In genomic region chr12:117662620-117663395, GRCh38 we compare ENCODE assay signal across 1 cellular context.
TF ChIP-seq lines count a peak whose summit lies in the region.

No MANE protein-coding gene starts in this region.

TF ChIP-seq in SK-N-SH treated with all-trans-retinoic acid at 6 μM for 48 hours, 23 proteins besides CTCF, POLR2A, EP300 and RAD21 (continued from another document):
- TF ChIP-seq PATZ1 (CRISPR knock-in tag; IDR thresholded peaks at IDR 0.05; ENCODE audit: borderline replicate concordance) = no peak
- no peak for TF ChIP-seq ZFP3 (CRISPR knock-in tag; IDR thresholded peaks at IDR 0.05)
- TF ChIP-seq GLIS3 (CRISPR knock-in tag; IDR thresholded peaks at IDR 0.05) = no peak
- no peak for TF ChIP-seq CREB5 (CRISPR knock-in tag; IDR thresholded peaks at IDR 0.05; ENCODE audit: low read depth)
- TF ChIP-seq SNAI2 (CRISPR knock-in tag; IDR thresholded peaks at IDR 0.05) = no peak
- no peak for TF ChIP-seq ESRRG (CRISPR knock-in tag; IDR thresholded peaks at IDR 0.05)
- no peak for TF ChIP-seq CSRNP3 (CRISPR knock-in tag; IDR thresholded peaks at IDR 0.05)
- TF ChIP-seq TSHZ2 (CRISPR knock-in tag; IDR thresholded peaks at IDR 0.05) = no peak
- TF ChIP-seq ZFP30 (CRISPR knock-in tag; IDR thresholded peaks at IDR 0.05) = no peak
